In the genomic region with DNA sequence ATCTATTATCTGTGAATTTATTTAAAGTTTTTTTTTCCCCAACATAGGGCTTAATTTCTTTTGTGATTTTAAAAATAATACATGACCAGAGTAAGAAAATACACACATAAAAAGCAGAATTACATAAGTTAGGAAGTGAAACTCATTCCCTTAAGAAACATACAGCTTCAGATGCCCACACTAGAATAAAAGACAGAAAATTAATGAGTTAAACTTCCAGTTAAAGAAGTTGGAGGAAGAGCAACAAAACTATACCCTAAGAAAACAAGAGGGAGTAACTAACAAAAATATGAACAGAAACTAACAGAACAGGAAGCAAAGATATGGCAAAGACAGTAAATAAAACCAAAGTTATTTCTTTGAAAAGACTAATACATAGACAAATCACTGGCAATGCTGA, we compare ENCODE assay signal across 24 cellular contexts.
"Had no signal": no experiment of that assay in that cellular context is flagged by ENCODE, and none has a peak within 500 bp of the region (broad histone marks: within the 10 kb centered on the region; RNA-seq: fewer than 3 reads in every experiment).

No MANE protein-coding gene starts in this region.

- ATAC-seq: esophagus mucosa; stimulated activated memory B cell treated with anti-CD40 and anti-IgM and Interleukin-4, amounts not matched to agents 10 μg/mL and 1 μg/mL and 100 μg/mL, for 72 hours; WTC11 had no signal

- DNase-seq: activated CD4-positive, alpha-beta memory T cell treated with anti-CD3 and anti-CD28 coated beads, Interleukin-2, amount 10 ng/mL, durations not matched to agents 7 days and 5 days; activated CD4-positive, alpha-beta T cell treated with anti-CD3 and anti-CD28 coated beads for 1 hour; activated CD4-positive, alpha-beta T cell treated with anti-CD3 and anti-CD28 coated beads, Interleukin-2, amount 10 ng/mL, durations not matched to agents 7 days and 5 days; activated CD8-positive, alpha-beta memory T cell treated with anti-CD3 and anti-CD28 coated beads, Interleukin-2, amount 50 U/mL, for 48 hours; activated effector memory CD4-positive, alpha-beta T cell treated with anti-CD3 and anti-CD28 coated beads, Interleukin-2, amount 50 U/mL, for 16 hours; activated naive CD4-positive, alpha-beta T cell treated with anti-CD3 and anti-CD28 coated beads, Interleukin-2, amount 10 ng/mL, durations not matched to agents 7 days and 5 days; amygdala; cortex of kidney; endodermal cell; hippocampal formation; left cardiac atrium; midbrain; naive thymus-derived CD4-positive, alpha-beta T cell; ovary; retina; sigmoid colon; small intestine; stimulated activated CD4-positive, alpha-beta T cell treated with anti-CD3 and anti-CD28 coated beads, Interleukin-4, amount 100 ng/mL, for 4 hours; stimulated activated CD8-positive, alpha-beta memory T cell treated with anti-CD3 and anti-CD28 coated beads, Interleukin-4, amount 100 ng/mL, for 48 hours; T-helper 2 cell; tibial artery had no signal
